In genomic region chr1:42816600-42817439, GRCh38 we compare ENCODE assay signal across 8 cellular contexts. TPM values are rescaled to one million over a fixed set of nuclear protein-coding genes. Genes with fewer than 3 reads are reported as not detected.
A peak's percentile ranks its signal among the peaks of the same experiment; 100 is the strongest.
DNase-seq lines count a peak whose midpoint lies in the region; ATAC-seq and TF ChIP-seq lines count a peak whose summit lies in the region.

ERMAP (plus strand) TSS chr1:42817122; CDS start chr1:42830449, 13,327 bp downstream.
A gene with protein sequence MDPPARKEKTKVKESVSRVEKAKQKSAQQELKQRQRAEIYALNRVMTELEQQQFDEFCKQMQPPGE (minus strand): TSS chr1:42817397. CDS start chr1:42816544, 853 bp downstream.

- peaks cover 24% of the 10 kb centered on the region for H3K4me1 ChIP-seq in DND-41 (ENCODE audit: insufficient read depth, low read length)
- peaks cover 18% of the 10 kb centered on the region for H3K4me1 ChIP-seq in GM23338 (ENCODE audit: insufficient read depth)

- no peaks in the 10 kb centered on the region for H3K9me3 Mint-ChIP-seq in GM23338
- H3K9me3 Mint-ChIP-seq in stimulated activated naive CD8-positive, alpha-beta T cell treated with anti-CD3 and anti-CD28 coated beads, Interleukin-15, amount 100 ng/mL, for 72 hours = no peaks in the 10 kb centered on the region

- peak within 1 kb of the TSS; percentile 93 for H3K9ac ChIP-seq in DND-41 (ENCODE audit: low read depth, low read length)
- peak within 1 kb of the TSS; percentile 80 for H3K9ac ChIP-seq in neural cell (ENCODE audit: low read length)

- H3F3A ChIP-seq in GM23338 (replicated peaks; ENCODE audit: low read depth) (peaks cover 6% of the 10 kb centered on the region), neural cell (ENCODE audit: insufficient read depth, low read length, poor library complexity, severe bottlenecking) (no peaks in the 10 kb centered on the region)

- H3K27ac ChIP-seq in DND-41 (ENCODE audit: low read length) = peak within 1 kb of the TSS; percentile 99
- H3K27ac ChIP-seq in GM23338 (ENCODE audit: low read depth) = peak within 1 kb of the TSS; percentile 99
- peak within 1 kb of the TSS; percentile 98 for H3K27ac ChIP-seq in RWPE1
- peak within 1 kb of the TSS; percentile 95 for H3K27ac ChIP-seq in neural cell (ENCODE audit: low read length)

- H3K36me3 Mint-ChIP-seq in GM23338 (ENCODE audit: low read depth) = peaks cover 4% of the 10 kb centered on the region; the same call in 2 of the 3 replicates

- H3K9me2 ChIP-seq in GM23338 (ENCODE audit: insufficient read depth) = no peaks in the 10 kb centered on the region
- H3K9me2 ChIP-seq in neural cell (ENCODE audit: insufficient read depth, low read length) = no peaks in the 10 kb centered on the region

- H3K27me3 ChIP-seq in DND-41 (ENCODE audit: insufficient read depth, low read length, poor library complexity) = no peaks in the 10 kb centered on the region
- H3K27me3 ChIP-seq in GM23338 (ENCODE audit: insufficient read depth) = no peaks in the 10 kb centered on the region
- H3K27me3 ChIP-seq in neural cell (ENCODE audit: insufficient read depth, low read depth, low read length) = no peaks in the 10 kb centered on the region

- TF ChIP-seq RAD21 in neural cell (conservative IDR thresholded peaks at IDR 0.05) = no peak

- CTCF ChIA-PET in RWPE1 (lab: Yijun Ruan, JAX) = no interaction called here

- H3K4me3 Mint-ChIP-seq in GM23338 = peak within 1 kb of the TSS; percentile 83
- peak within 1 kb of the TSS; percentile 91 to 92 for H3K4me3 Mint-ChIP-seq in stimulated activated naive CD8-positive, alpha-beta T cell treated with anti-CD3 and anti-CD28 coated beads, Interleukin-15, amount 100 ng/mL, for 72 hours

- no peaks in the 10 kb centered on the region for H3K27me3 Mint-ChIP-seq in GM23338 (ENCODE audit: insufficient read depth, low read depth, poor library complexity)
- H3K27me3 Mint-ChIP-seq in stimulated activated naive CD8-positive, alpha-beta T cell treated with anti-CD3 and anti-CD28 coated beads, Interleukin-15, amount 100 ng/mL, for 72 hours = no peaks in the 10 kb centered on the region

- peak within 1 kb of the TSS; percentile 84 to 94 for H3K4me3 ChIP-seq in DND-41 (ENCODE audit: low read depth in 1 of 2, low read length in 2 of 2)
- H3K4me3 ChIP-seq in GM23338 = peak within 1 kb of the TSS; percentile 84
- H3K4me3 ChIP-seq in fibroblast of the aortic adventitia (ENCODE audit: low read depth, low read length) = peak within 1 kb of the TSS; percentile 83
- H3K4me3 ChIP-seq in neural cell (ENCODE audit: low read length) = peak within 1 kb of the TSS; percentile 68

- POLR2A ChIA-PET in RWPE1 (lab: Yijun Ruan, JAX; ENCODE audit: low non-redundant PET) = interaction anchor here (1.5 kb wide), 1 partner anchor 29 kb away, joined by 5 read pairs; the partner anchor contains the start of gene ZNF691

- peak; percentile 47 for TF ChIP-seq EP300 in neural cell (conservative IDR thresholded peaks at IDR 0.05; ENCODE audit: poor library complexity, severe bottlenecking)

- no peaks in the 10 kb centered on the region for H3K9me3 ChIP-seq in DND-41 (ENCODE audit: insufficient read depth, low read length, severe bottlenecking)
- no peaks in the 10 kb centered on the region for H3K9me3 ChIP-seq in neural cell (ENCODE audit: low read length)

- H2AFZ ChIP-seq in DND-41 (ENCODE audit: low read depth, low read length) (peak within 1 kb of the TSS; percentile 94), GM23338 (peak within 1 kb of the TSS; percentile 95), neural cell (ENCODE audit: low read depth, low read length) (peak within 1 kb of the TSS; percentile 54)

- H3K27ac Mint-ChIP-seq in GM23338 = peak within 1 kb of the TSS; percentile 85
- peak within 1 kb of the TSS; percentile 77 to 87 for H3K27ac Mint-ChIP-seq in stimulated activated naive CD8-positive, alpha-beta T cell treated with anti-CD3 and anti-CD28 coated beads, Interleukin-15, amount 100 ng/mL, for 72 hours

- H3K36me3 ChIP-seq in DND-41 (ENCODE audit: insufficient read depth, low read length) (no peaks in the 10 kb centered on the region; the same call in 1 of the 2 replicates), GM23338 (ENCODE audit: insufficient read depth) (no peaks in the 10 kb centered on the region; the same call in 1 of the 2 replicates), neural cell (ENCODE audit: insufficient read depth, low read length) (no peaks in the 10 kb centered on the region)

- H3K4me2 ChIP-seq in DND-41 (ENCODE audit: insufficient read depth, low read length) (peak within 1 kb of the TSS; percentile 94), GM23338 (peak within 1 kb of the TSS; percentile 76), neural cell (ENCODE audit: low read length) (peak within 1 kb of the TSS; percentile 99)

- DNase-seq in DND-41 = peak; percentile 93
- peak; percentile 90 for DNase-seq in GM23338 (ENCODE audit: low spot score)
- DNase-seq in Kasumi-1 (lab: John Stamatoyannopoulos, UW) = peak; percentile 65 to 70
- DNase-seq in RWPE1 (ENCODE audit: low spot score) = peak; percentile 97
- DNase-seq in activated T-helper 9 cell treated with anti-CD3 and anti-CD28 coated beads, Interleukin-2, amount 50 U/mL, for 16 hours (ENCODE audit: low read depth) = peak; percentile 93
- DNase-seq in fibroblast of the aortic adventitia (ENCODE audit: low read depth) = peak; percentile 82
- peak; percentile 92 to 94 for DNase-seq in stimulated activated naive CD8-positive, alpha-beta T cell treated with anti-CD3 and anti-CD28 coated beads, Interleukin-15, amount 100 ng/mL, for 72 hours

- H4K20me1 ChIP-seq in DND-41 (ENCODE audit: insufficient read depth, low read length) = no peaks in the 10 kb centered on the region
- H4K20me1 ChIP-seq in GM23338 (replicated peaks; ENCODE audit: insufficient read depth) = no peaks in the 10 kb centered on the region
- H4K20me1 ChIP-seq in neural cell (ENCODE audit: insufficient read depth) = no peaks in the 10 kb centered on the region

- ATAC-seq in DND-41 (ENCODE audit: insufficient read depth, low read depth) = peak; percentile 87
- peak; percentile 89 for ATAC-seq in GM23338
- ATAC-seq in stimulated activated naive CD8-positive, alpha-beta T cell treated with anti-CD3 and anti-CD28 coated beads, Interleukin-15, amount 100 ng/mL, for 72 hours = peak; percentile 93

- H3K79me2 ChIP-seq in DND-41 (ENCODE audit: insufficient read depth, low read length) = 0 out of 2 replicates have a peak, but pooled peaks cover 6% of the 10 kb centered on the region
- H3K79me2 ChIP-seq in GM23338 (replicated peaks; ENCODE audit: insufficient read depth) = no peaks in the 10 kb centered on the region; the same call in 1 of the 2 replicates
- peaks cover 33% of the 10 kb centered on the region for H3K79me2 ChIP-seq in neural cell (replicated peaks; ENCODE audit: insufficient read depth, low read length)

- peaks cover 14% of the 10 kb centered on the region for H3K4me1 Mint-ChIP-seq in GM23338
- H3K4me1 Mint-ChIP-seq in stimulated activated naive CD8-positive, alpha-beta T cell treated with anti-CD3 and anti-CD28 coated beads, Interleukin-15, amount 100 ng/mL, for 72 hours = peaks cover 30% of the 10 kb centered on the region

- TF ChIP-seq CTCF in DND-41 (IDR thresholded peaks at IDR 0.05; ENCODE audit: borderline replicate concordance, extremely low read depth, low read length, poor library complexity, severe bottlenecking) = no peak
- no peak; a peak in 1 of 4 replicates for TF ChIP-seq CTCF in GM23338 (conservative IDR thresholded peaks at IDR 0.05; ENCODE audit: low read depth in 2 of 2)
- no peak for TF ChIP-seq CTCF in RWPE1 (conservative IDR thresholded peaks at IDR 0.05; ENCODE audit: low read depth)
- no peak for TF ChIP-seq CTCF in fibroblast of the aortic adventitia (IDR thresholded peaks at IDR 0.05; ENCODE audit: insufficient read depth, low read length)
- no peak for TF ChIP-seq CTCF in neural cell (IDR thresholded peaks at IDR 0.05; ENCODE audit: poor library complexity, severe bottlenecking)

TF ChIP-seq in GM23338, 12 proteins besides CTCF, POLR2A, EP300 and RAD21:
- TF ChIP-seq POLR2AphosphoS5 (IDR thresholded peaks at IDR 0.05; ENCODE audit: low read depth) (peak; percentile 57), STAT1 (IDR thresholded peaks at IDR 0.05; ENCODE audit: unreplicated experiment) (no peak)

TF ChIP-seq in neural cell, 6 proteins besides CTCF, POLR2A, EP300 and RAD21 (continues in another document):
- TF ChIP-seq POLR2AphosphoS5 (IDR thresholded peaks at IDR 0.05) = peak; percentile 90
- TF ChIP-seq, protein P1, sequence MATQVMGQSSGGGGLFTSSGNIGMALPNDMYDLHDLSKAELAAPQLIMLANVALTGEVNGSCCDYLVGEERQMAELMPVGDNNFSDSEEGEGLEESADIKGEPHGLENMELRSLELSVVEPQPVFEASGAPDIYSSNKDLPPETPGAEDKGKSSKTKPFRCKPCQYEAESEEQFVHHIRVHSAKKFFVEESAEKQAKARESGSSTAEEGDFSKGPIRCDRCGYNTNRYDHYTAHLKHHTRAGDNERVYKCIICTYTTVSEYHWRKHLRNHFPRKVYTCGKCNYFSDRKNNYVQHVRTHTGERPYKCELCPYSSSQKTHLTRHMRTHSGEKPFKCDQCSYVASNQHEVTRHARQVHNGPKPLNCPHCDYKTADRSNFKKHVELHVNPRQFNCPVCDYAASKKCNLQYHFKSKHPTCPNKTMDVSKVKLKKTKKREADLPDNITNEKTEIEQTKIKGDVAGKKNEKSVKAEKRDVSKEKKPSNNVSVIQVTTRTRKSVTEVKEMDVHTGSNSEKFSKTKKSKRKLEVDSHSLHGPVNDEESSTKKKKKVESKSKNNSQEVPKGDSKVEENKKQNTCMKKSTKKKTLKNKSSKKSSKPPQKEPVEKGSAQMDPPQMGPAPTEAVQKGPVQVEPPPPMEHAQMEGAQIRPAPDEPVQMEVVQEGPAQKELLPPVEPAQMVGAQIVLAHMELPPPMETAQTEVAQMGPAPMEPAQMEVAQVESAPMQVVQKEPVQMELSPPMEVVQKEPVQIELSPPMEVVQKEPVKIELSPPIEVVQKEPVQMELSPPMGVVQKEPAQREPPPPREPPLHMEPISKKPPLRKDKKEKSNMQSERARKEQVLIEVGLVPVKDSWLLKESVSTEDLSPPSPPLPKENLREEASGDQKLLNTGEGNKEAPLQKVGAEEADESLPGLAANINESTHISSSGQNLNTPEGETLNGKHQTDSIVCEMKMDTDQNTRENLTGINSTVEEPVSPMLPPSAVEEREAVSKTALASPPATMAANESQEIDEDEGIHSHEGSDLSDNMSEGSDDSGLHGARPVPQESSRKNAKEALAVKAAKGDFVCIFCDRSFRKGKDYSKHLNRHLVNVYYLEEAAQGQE (IDR thresholded peaks at IDR 0.05; ENCODE audit: borderline replicate concordance) = peak; percentile 87

RNA-seq across cellular contexts. Expression of gene ERMAP, which starts in this region (rescaled TPM):
- total RNA-seq in GM23338 (2014; rRNA removed; shearing (Covaris generic)) = 1.8 and 2.2 TPM in 2 replicates
- polyA plus RNA-seq in GM23338 (2016; fragmentation: Nextera tagmentation; extraction: Ambion mirVana) (1.2 and 1.9 TPM in 2 replicates), neural cell (10.2 and 10.6 TPM in 2 replicates)
- total RNA-seq in fibroblast of the aortic adventitia (ENCODE audit: low replicate concordance) = 9.3 and 16.3 TPM in 2 replicates
- polyA minus RNA-seq in neural cell = 10.7 and 12.4 TPM in 2 replicates

RNA-seq across cellular contexts. Expression of the second gene that starts in this region (rescaled TPM):
- 22.1 and 32.9 TPM in 2 replicates for total RNA-seq in GM23338 (2014; rRNA removed; shearing (Covaris generic))
- polyA plus RNA-seq in GM23338 (2016; fragmentation: Nextera tagmentation; extraction: Ambion mirVana) (77.3 and 82.1 TPM in 2 replicates), neural cell (210 and 231 TPM in 2 replicates)
- total RNA-seq in fibroblast of the aortic adventitia (ENCODE audit: low replicate concordance) = 18.9 and 32.1 TPM in 2 replicates
- polyA minus RNA-seq in neural cell = 96.7 and 97.8 TPM in 2 replicates

Comparison
In these comparisons a context has a peak if more than half of its experiments do, and no peak if none do; other contexts are left out.
1. Peak in every context shown above with its lines: DNase-seq, ATAC-seq, H3K4me3 ChIP-seq and H3K27ac ChIP-seq.